ENCODE assay signal across 1 cellular context in the genomic region with DNA sequence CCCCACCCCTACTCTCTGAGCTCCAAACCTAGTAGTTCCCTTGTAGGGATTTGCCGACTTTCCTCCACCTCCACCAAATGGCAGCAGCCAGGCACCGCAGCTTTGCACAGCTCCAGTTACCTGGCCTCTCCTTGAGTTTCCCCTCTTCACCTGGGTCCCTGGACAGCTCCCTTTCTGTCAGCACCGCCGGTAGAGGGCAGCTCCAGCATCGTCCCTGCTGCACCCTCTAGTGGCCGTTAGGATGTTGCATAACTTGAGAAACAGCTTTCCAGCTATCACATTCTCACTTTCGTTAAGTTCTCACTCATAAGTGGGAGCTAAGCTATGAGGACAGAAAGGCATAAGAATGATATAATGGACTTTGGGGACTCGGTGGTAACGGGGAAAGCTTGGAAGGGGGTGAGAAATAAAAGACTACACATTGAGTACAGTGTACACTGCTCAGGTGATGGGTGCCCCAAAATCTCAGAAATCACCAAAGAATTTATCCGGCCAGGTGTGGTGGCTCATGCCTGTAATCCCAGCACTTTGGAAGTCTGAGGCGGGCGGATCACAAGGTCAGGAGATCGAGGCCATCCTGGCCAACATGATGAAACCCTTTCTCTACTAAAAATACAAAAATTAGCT.
TF ChIP-seq lines count a peak whose summit lies in the region.

No MANE protein-coding gene starts in this region.

TF ChIP-seq in HepG2, 621 proteins besides CTCF, POLR2A, EP300 and RAD21 (continued from another document and continues in another):
- TF ChIP-seq, protein P1, sequence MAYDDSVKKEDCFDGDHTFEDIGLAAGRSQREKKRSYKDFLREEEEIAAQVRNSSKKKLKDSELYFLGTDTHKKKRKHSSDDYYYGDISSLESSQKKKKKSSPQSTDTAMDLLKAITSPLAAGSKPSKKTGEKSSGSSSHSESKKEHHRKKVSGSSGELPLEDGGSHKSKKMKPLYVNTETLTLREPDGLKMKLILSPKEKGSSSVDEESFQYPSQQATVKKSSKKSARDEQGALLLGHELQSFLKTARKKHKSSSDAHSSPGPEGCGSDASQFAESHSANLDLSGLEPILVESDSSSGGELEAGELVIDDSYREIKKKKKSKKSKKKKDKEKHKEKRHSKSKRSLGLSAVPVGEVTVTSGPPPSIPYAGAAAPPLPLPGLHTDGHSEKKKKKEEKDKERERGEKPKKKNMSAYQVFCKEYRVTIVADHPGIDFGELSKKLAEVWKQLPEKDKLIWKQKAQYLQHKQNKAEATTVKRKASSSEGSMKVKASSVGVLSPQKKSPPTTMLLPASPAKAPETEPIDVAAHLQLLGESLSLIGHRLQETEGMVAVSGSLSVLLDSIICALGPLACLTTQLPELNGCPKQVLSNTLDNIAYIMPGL (CRISPR knock-in tag; IDR thresholded peaks at IDR 0.05; ENCODE audit: borderline replicate concordance in 1 of 2, low read depth in 1 of 2) = 0 out of 4 replicates have a peak, but pooled peaks of 1 of the 2 experiments have one; percentile 37
- TF ChIP-seq HNRNPL (IDR thresholded peaks at IDR 0.05; ENCODE audit: low read depth, low read length) (no peak), ZNF773 (CRISPR knock-in tag; IDR thresholded peaks at IDR 0.05; ENCODE audit: borderline replicate concordance) (no peak), CCDC6 (CRISPR knock-in tag; IDR thresholded peaks at IDR 0.05) (no peak), TCF12 (IDR thresholded peaks at IDR 0.05) (no peak), TCF12 (CRISPR knock-in tag; IDR thresholded peaks at IDR 0.05) (no peak), MEIS2 (CRISPR knock-in tag; IDR thresholded peaks at IDR 0.05) (no peak), ZNF264 (CRISPR knock-in tag; IDR thresholded peaks at IDR 0.05) (no peak), ZNF343 (CRISPR knock-in tag; IDR thresholded peaks at IDR 0.05) (no peak), NRL (CRISPR knock-in tag; IDR thresholded peaks at IDR 0.05; ENCODE audit: borderline replicate concordance) (no peak), EEA1 (CRISPR knock-in tag; IDR thresholded peaks at IDR 0.05; ENCODE audit: borderline replicate concordance) (no peak), NFE2 (CRISPR knock-in tag; IDR thresholded peaks at IDR 0.05) (no peak), PAX8 (CRISPR knock-in tag; IDR thresholded peaks at IDR 0.05; ENCODE audit: borderline replicate concordance) (no peak), FOXO1 (CRISPR knock-in tag; IDR thresholded peaks at IDR 0.05) (peak; percentile 60; the same call in 1 of the 2 replicates), RBFOX2 (IDR thresholded peaks at IDR 0.05; ENCODE audit: low read depth, low read length) (no peak), TGIF2 (CRISPR knock-in tag; IDR thresholded peaks at IDR 0.05) (0 out of 2 replicates have a peak, but pooled peaks have one; percentile 35), NR1H2 (CRISPR knock-in tag; IDR thresholded peaks at IDR 0.05; ENCODE audit: borderline replicate concordance, low read depth) (no peak), SIN3B (IDR thresholded peaks at IDR 0.05; ENCODE audit: low read length) (no peak), ZBTB8A (CRISPR knock-in tag; IDR thresholded peaks at IDR 0.05; ENCODE audit: borderline replicate concordance, low read depth) (no peak), ZBTB20 (CRISPR knock-in tag; IDR thresholded peaks at IDR 0.05; ENCODE audit: borderline replicate concordance, low read depth) (no peak), SSRP1 (CRISPR knock-in tag; IDR thresholded peaks at IDR 0.05) (no peak), JUN (CRISPR knock-in tag; IDR thresholded peaks at IDR 0.05) (no peak), ONECUT2 (CRISPR knock-in tag; IDR thresholded peaks at IDR 0.05) (no peak), MAFG (CRISPR knock-in tag; IDR thresholded peaks at IDR 0.05) (no peak), TOE1 (CRISPR knock-in tag; IDR thresholded peaks at IDR 0.05) (no peak), ZNF589 (CRISPR knock-in tag; conservative IDR thresholded peaks at IDR 0.05) (no peak), CEBPG (CRISPR knock-in tag; IDR thresholded peaks at IDR 0.05) (peak; percentile 92), ZNF614 (CRISPR knock-in tag; IDR thresholded peaks at IDR 0.05; ENCODE audit: borderline replicate concordance) (peak; percentile 31; the same call in 1 of the 2 replicates), SMC3 (IDR thresholded peaks at IDR 0.05; ENCODE audit: low read length) (peak; percentile 81), SOX5 (CRISPR knock-in tag; IDR thresholded peaks at IDR 0.05; ENCODE audit: borderline replicate concordance) (no peak)
- TF ChIP-seq, protein P2, sequence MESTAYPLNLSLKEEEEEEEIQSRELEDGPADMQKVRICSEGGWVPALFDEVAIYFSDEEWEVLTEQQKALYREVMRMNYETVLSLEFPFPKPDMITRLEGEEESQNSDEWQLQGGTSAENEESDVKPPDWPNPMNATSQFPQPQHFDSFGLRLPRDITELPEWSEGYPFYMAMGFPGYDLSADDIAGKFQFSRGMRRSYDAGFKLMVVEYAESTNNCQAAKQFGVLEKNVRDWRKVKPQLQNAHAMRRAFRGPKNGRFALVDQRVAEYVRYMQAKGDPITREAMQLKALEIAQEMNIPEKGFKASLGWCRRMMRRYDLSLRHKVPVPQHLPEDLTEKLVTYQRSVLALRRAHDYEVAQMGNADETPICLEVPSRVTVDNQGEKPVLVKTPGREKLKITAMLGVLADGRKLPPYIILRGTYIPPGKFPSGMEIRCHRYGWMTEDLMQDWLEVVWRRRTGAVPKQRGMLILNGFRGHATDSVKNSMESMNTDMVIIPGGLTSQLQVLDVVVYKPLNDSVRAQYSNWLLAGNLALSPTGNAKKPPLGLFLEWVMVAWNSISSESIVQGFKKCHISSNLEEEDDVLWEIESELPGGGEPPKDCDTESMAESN (CRISPR knock-in tag; conservative IDR thresholded peaks at IDR 0.05) = 0 out of 2 replicates have a peak, but pooled peaks have one; percentile 22
- TF ChIP-seq, protein P3, sequence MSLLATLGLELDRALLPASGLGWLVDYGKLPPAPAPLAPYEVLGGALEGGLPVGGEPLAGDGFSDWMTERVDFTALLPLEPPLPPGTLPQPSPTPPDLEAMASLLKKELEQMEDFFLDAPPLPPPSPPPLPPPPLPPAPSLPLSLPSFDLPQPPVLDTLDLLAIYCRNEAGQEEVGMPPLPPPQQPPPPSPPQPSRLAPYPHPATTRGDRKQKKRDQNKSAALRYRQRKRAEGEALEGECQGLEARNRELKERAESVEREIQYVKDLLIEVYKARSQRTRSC (CRISPR knock-in tag; IDR thresholded peaks at IDR 0.05; ENCODE audit: low read depth) = no peak
- TF ChIP-seq, protein P4, sequence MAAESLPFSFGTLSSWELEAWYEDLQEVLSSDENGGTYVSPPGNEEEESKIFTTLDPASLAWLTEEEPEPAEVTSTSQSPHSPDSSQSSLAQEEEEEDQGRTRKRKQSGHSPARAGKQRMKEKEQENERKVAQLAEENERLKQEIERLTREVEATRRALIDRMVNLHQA (CRISPR knock-in tag; IDR thresholded peaks at IDR 0.05) = no peak
- TF ChIP-seq, protein P5, sequence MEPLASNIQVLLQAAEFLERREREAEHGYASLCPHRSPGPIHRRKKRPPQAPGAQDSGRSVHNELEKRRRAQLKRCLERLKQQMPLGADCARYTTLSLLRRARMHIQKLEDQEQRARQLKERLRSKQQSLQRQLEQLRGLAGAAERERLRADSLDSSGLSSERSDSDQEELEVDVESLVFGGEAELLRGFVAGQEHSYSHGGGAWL (CRISPR knock-in tag; IDR thresholded peaks at IDR 0.05) = 0 out of 2 replicates have a peak, but pooled peaks have one; percentile 41
- TF ChIP-seq, protein P6, sequence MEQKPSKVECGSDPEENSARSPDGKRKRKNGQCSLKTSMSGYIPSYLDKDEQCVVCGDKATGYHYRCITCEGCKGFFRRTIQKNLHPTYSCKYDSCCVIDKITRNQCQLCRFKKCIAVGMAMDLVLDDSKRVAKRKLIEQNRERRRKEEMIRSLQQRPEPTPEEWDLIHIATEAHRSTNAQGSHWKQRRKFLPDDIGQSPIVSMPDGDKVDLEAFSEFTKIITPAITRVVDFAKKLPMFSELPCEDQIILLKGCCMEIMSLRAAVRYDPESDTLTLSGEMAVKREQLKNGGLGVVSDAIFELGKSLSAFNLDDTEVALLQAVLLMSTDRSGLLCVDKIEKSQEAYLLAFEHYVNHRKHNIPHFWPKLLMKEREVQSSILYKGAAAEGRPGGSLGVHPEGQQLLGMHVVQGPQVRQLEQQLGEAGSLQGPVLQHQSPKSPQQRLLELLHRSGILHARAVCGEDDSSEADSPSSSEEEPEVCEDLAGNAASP (CRISPR knock-in tag; IDR thresholded peaks at IDR 0.05; ENCODE audit: borderline replicate concordance) = 0 out of 2 replicates have a peak, but pooled peaks have one; percentile 23
- TF ChIP-seq, protein P7, sequence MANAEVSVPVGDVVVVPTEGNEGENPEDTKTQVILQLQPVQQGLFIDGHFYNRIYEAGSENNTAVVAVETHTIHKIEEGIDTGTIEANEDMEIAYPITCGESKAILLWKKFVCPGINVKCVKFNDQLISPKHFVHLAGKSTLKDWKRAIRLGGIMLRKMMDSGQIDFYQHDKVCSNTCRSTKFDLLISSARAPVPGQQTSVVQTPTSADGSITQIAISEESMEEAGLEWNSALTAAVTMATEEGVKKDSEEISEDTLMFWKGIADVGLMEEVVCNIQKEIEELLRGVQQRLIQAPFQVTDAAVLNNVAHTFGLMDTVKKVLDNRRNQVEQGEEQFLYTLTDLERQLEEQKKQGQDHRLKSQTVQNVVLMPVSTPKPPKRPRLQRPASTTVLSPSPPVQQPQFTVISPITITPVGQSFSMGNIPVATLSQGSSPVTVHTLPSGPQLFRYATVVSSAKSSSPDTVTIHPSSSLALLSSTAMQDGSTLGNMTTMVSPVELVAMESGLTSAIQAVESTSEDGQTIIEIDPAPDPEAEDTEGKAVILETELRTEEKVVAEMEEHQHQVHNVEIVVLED (CRISPR knock-in tag; IDR thresholded peaks at IDR 0.05; ENCODE audit: borderline replicate concordance) = no peak
- TF ChIP-seq, protein P8, sequence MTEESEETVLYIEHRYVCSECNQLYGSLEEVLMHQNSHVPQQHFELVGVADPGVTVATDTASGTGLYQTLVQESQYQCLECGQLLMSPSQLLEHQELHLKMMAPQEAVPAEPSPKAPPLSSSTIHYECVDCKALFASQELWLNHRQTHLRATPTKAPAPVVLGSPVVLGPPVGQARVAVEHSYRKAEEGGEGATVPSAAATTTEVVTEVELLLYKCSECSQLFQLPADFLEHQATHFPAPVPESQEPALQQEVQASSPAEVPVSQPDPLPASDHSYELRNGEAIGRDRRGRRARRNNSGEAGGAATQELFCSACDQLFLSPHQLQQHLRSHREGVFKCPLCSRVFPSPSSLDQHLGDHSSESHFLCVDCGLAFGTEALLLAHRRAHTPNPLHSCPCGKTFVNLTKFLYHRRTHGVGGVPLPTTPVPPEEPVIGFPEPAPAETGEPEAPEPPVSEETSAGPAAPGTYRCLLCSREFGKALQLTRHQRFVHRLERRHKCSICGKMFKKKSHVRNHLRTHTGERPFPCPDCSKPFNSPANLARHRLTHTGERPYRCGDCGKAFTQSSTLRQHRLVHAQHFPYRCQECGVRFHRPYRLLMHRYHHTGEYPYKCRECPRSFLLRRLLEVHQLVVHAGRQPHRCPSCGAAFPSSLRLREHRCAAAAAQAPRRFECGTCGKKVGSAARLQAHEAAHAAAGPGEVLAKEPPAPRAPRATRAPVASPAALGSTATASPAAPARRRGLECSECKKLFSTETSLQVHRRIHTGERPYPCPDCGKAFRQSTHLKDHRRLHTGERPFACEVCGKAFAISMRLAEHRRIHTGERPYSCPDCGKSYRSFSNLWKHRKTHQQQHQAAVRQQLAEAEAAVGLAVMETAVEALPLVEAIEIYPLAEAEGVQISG (CRISPR knock-in tag; IDR thresholded peaks at IDR 0.05) = 0 out of 2 replicates have a peak, but pooled peaks have one; percentile 34
- TF ChIP-seq, protein P9, sequence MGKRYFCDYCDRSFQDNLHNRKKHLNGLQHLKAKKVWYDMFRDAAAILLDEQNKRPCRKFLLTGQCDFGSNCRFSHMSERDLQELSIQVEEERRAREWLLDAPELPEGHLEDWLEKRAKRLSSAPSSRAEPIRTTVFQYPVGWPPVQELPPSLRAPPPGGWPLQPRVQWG (CRISPR knock-in tag; IDR thresholded peaks at IDR 0.05; ENCODE audit: borderline replicate concordance, low read depth) = no peak
- TF ChIP-seq, protein P10, sequence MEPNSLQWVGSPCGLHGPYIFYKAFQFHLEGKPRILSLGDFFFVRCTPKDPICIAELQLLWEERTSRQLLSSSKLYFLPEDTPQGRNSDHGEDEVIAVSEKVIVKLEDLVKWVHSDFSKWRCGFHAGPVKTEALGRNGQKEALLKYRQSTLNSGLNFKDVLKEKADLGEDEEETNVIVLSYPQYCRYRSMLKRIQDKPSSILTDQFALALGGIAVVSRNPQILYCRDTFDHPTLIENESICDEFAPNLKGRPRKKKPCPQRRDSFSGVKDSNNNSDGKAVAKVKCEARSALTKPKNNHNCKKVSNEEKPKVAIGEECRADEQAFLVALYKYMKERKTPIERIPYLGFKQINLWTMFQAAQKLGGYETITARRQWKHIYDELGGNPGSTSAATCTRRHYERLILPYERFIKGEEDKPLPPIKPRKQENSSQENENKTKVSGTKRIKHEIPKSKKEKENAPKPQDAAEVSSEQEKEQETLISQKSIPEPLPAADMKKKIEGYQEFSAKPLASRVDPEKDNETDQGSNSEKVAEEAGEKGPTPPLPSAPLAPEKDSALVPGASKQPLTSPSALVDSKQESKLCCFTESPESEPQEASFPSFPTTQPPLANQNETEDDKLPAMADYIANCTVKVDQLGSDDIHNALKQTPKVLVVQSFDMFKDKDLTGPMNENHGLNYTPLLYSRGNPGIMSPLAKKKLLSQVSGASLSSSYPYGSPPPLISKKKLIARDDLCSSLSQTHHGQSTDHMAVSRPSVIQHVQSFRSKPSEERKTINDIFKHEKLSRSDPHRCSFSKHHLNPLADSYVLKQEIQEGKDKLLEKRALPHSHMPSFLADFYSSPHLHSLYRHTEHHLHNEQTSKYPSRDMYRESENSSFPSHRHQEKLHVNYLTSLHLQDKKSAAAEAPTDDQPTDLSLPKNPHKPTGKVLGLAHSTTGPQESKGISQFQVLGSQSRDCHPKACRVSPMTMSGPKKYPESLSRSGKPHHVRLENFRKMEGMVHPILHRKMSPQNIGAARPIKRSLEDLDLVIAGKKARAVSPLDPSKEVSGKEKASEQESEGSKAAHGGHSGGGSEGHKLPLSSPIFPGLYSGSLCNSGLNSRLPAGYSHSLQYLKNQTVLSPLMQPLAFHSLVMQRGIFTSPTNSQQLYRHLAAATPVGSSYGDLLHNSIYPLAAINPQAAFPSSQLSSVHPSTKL (CRISPR knock-in tag; IDR thresholded peaks at IDR 0.05) = no peak
- TF ChIP-seq, protein P11, sequence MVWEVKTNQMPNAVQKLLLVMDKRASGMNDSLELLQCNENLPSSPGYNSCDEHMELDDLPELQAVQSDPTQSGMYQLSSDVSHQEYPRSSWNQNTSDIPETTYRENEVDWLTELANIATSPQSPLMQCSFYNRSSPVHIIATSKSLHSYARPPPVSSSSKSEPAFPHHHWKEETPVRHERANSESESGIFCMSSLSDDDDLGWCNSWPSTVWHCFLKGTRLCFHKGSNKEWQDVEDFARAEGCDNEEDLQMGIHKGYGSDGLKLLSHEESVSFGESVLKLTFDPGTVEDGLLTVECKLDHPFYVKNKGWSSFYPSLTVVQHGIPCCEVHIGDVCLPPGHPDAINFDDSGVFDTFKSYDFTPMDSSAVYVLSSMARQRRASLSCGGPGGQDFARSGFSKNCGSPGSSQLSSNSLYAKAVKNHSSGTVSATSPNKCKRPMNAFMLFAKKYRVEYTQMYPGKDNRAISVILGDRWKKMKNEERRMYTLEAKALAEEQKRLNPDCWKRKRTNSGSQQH (CRISPR knock-in tag; IDR thresholded peaks at IDR 0.05; ENCODE audit: low read depth) = 0 out of 2 replicates have a peak, but pooled peaks have one; percentile 43
